14 cellular contexts compared by ENCODE assay signal in the genomic region with DNA sequence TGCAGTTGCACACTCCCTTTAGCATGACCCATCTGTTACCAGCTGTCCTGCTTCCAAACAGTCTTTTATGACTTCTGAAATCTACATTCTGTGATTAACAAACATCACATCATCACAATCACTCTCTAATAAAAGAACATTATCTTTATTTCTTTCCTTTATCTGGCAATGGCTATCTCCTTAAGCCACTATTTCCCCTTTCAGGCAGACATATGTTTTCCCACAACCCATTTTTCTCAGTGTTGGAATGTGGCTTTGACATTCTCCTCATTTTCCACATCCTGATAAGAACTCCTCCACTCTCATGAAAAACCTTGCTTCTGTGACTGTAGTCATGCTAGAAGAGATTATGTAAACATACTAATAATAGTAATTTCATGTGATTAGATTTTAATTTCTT.
"Had no signal": no experiment of that assay in that cellular context is flagged by ENCODE, and none has a peak within 500 bp of the region (broad histone marks: within the 10 kb centered on the region; RNA-seq: fewer than 3 reads in every experiment).

No MANE protein-coding gene starts in this region.

- H3K27me3 Mint-ChIP-seq: dendritic cell treated with granulocyte-macrophage colony-stimulating factor and Interleukin-4, amounts not matched to agents 40 ng/mL and 50 ng/mL, for 4 days; stimulated activated memory B cell treated with anti-CD40 and anti-IgM and Interleukin-4, amounts not matched to agents 10 μg/mL and 1 μg/mL and 100 μg/mL, for 72 hours had no signal

- H3K27ac Mint-ChIP-seq: activated naive CD8-positive, alpha-beta T cell treated with anti-CD3 and anti-CD28 coated beads, Interleukin-2, amount 10 ng/mL, durations not matched to agents 7 days and 5 days; dendritic cell treated with granulocyte-macrophage colony-stimulating factor and Interleukin-4, amounts not matched to agents 40 ng/mL and 50 ng/mL, for 4 days; mesothelial cell of epicardium; neural progenitor cell; stimulated activated memory B cell treated with anti-CD40 and anti-IgM and Interleukin-4, amounts not matched to agents 10 μg/mL and 1 μg/mL and 100 μg/mL, for 72 hours had no signal

- ATAC-seq: pancreas; stimulated activated memory B cell treated with anti-CD40 and anti-IgM and Interleukin-4, amounts not matched to agents 10 μg/mL and 1 μg/mL and 100 μg/mL, for 72 hours had no signal

- H3K4me1 ChIP-seq: ascending aorta, neural progenitor cell, pancreas had no signal

- H3K27ac ChIP-seq: ascending aorta, hepatocyte, neural progenitor cell, pancreas had no signal

- H3K27me3 ChIP-seq: ascending aorta, neural progenitor cell, pancreas had no signal

- H3K36me3 Mint-ChIP-seq: activated naive CD8-positive, alpha-beta T cell treated with anti-CD3 and anti-CD28 coated beads, Interleukin-2, amount 10 ng/mL, durations not matched to agents 7 days and 5 days; mesothelial cell of epicardium; neural progenitor cell; stimulated activated memory B cell treated with anti-CD40 and anti-IgM and Interleukin-4, amounts not matched to agents 10 μg/mL and 1 μg/mL and 100 μg/mL, for 72 hours had no signal

- H3K9me3 ChIP-seq: ascending aorta, pancreas had no signal

- H3K4me2 ChIP-seq: hepatocyte, neural progenitor cell had no signal

- H3K4me1 Mint-ChIP-seq: activated naive CD8-positive, alpha-beta T cell treated with anti-CD3 and anti-CD28 coated beads, Interleukin-2, amount 10 ng/mL, durations not matched to agents 7 days and 5 days; stimulated activated memory B cell treated with anti-CD40 and anti-IgM and Interleukin-4, amounts not matched to agents 10 μg/mL and 1 μg/mL and 100 μg/mL, for 72 hours had no signal

- H3K4me3 Mint-ChIP-seq: activated naive CD8-positive, alpha-beta T cell treated with anti-CD3 and anti-CD28 coated beads, Interleukin-2, amount 10 ng/mL, durations not matched to agents 7 days and 5 days; dendritic cell treated with granulocyte-macrophage colony-stimulating factor and Interleukin-4, amounts not matched to agents 40 ng/mL and 50 ng/mL, for 4 days; mesothelial cell of epicardium; neural progenitor cell; stimulated activated memory B cell treated with anti-CD40 and anti-IgM and Interleukin-4, amounts not matched to agents 10 μg/mL and 1 μg/mL and 100 μg/mL, for 72 hours had no signal

- DNase-seq: activated CD4-positive, alpha-beta T cell treated with anti-CD3 and anti-CD28 coated beads for 48 hours; activated CD8-positive, alpha-beta memory T cell treated with anti-CD3 and anti-CD28 coated beads, Interleukin-2, amount 50 U/mL, for 48 hours; activated naive CD8-positive, alpha-beta T cell treated with anti-CD3 and anti-CD28 coated beads, Interleukin-2, amount 10 ng/mL, durations not matched to agents 7 days and 5 days; central memory CD4-positive, alpha-beta T cell; effector memory CD4-positive, alpha-beta T cell; pancreas; stimulated activated CD4-positive, alpha-beta T cell treated with anti-CD3 and anti-CD28 coated beads, Interleukin-2, amount 100 ng/mL, for 48 hours; T-helper 2 cell had no signal

- H3K79me2 ChIP-seq: hepatocyte had no signal

- H3K4me3 ChIP-seq: ascending aorta, hepatocyte, neural progenitor cell, pancreas had no signal

- H2AFZ ChIP-seq: hepatocyte, neural progenitor cell had no signal

- H3K36me3 ChIP-seq: ascending aorta, neural progenitor cell, pancreas had no signal

- H3K9me3 Mint-ChIP-seq: activated naive CD8-positive, alpha-beta T cell treated with anti-CD3 and anti-CD28 coated beads, Interleukin-2, amount 10 ng/mL, durations not matched to agents 7 days and 5 days; dendritic cell treated with granulocyte-macrophage colony-stimulating factor and Interleukin-4, amounts not matched to agents 40 ng/mL and 50 ng/mL, for 4 days; mesothelial cell of epicardium; neural progenitor cell; stimulated activated memory B cell treated with anti-CD40 and anti-IgM and Interleukin-4, amounts not matched to agents 10 μg/mL and 1 μg/mL and 100 μg/mL, for 72 hours had no signal

- H3K9ac ChIP-seq: neural progenitor cell had no signal
